Comparison of ENCODE assay signal across 20 cellular contexts in genomic region chrX:41889317-41890025, GRCh38. TPM values are rescaled to one million over a fixed set of nuclear protein-coding genes. Genes with fewer than 3 reads are reported as not detected.
DNase-seq lines count a peak whose midpoint lies in the region; ATAC-seq, FAIRE-seq and TF ChIP-seq lines count a peak whose summit lies in the region.
"Had no signal": no experiment of that assay in that cellular context is flagged by ENCODE, and none has a peak within 500 bp of the region (broad histone marks: within the 10 kb centered on the region; RNA-seq: fewer than 3 reads in every experiment).

No MANE protein-coding gene starts in this region.

- H3K4me3 ChIP-seq in fibroblast of lung (replicated peaks in 1 of 4; ENCODE audit: control extremely low read depth in 1 of 4, insufficient read depth in 1 of 4, low read depth in 3 of 4, low read length in 4 of 4) = no peak overlapping the region
- no peak overlapping the region for H3K4me3 ChIP-seq in small intestine (ENCODE audit: low read depth in 1 of 2, low read length in 2 of 2)
- H3K4me3 ChIP-seq: adrenal gland, lung, SK-N-MC, suprapubic skin had no signal

- no peaks in the 10 kb centered on the region for H3K79me2 ChIP-seq in fibroblast of lung (ENCODE audit: control insufficient read depth, insufficient read depth, low read length)

- no peak overlapping the region for H3K9ac ChIP-seq in fibroblast of lung (ENCODE audit: insufficient read depth, low read length)

- ATAC-seq in GM21737 (IDR thresholded peaks at IDR 0.05; ENCODE audit: unreplicated experiment) (no peak), GM21367 (IDR thresholded peaks at IDR 0.05; ENCODE audit: unreplicated experiment) (no peak)
- ATAC-seq: activated CD8-positive, alpha-beta T cell treated with anti-CD3 and anti-CD28 coated beads, Interleukin-2, amount 10 ng/mL, durations not matched to agents 7 days and 5 days; activated T-helper 17 cell treated with anti-CD3 and anti-CD28 coated beads, Interleukin-2, amount 50 U/mL, for 72 hours had no signal

- WGBS in small intestine, 3 donors = 13 to 28% (median 20%) methylated on average over 1 of the region's 1 CpG

- DNase-seq in HCEC 1CT = peak; percentile 34
- peak; percentile 10 for DNase-seq in RWPE1 (ENCODE audit: low spot score)
- DNase-seq in fibroblast of lung (ENCODE audit: low read depth in 2 of 2) = peak; percentile 55 to 60
- peak; percentile 28 for DNase-seq in small intestine
- DNase-seq in NCI-H2029 (lab: John Stamatoyannopoulos, UW) = no peak
- no peak for DNase-seq in dedifferentiated amniotic fluid mesenchymal stem cell (ENCODE audit: extremely low spot score)
- DNase-seq: activated CD8-positive, alpha-beta T cell treated with anti-CD3 and anti-CD28 coated beads, Interleukin-2, amount 10 ng/mL, durations not matched to agents 7 days and 5 days; adrenal gland; CD4-positive, CD25-positive, alpha-beta regulatory T cell; cortex of kidney; foreskin melanocyte; NCI-H1417 treated with DMSO at 0.1 percent for 48 hours; NCI-H345; nephron progenitor cell had no signal

- POLR2A ChIA-PET in RWPE1 (lab: Yijun Ruan, JAX; ENCODE audit: low non-redundant PET) = no interaction called here

- H3K27ac ChIP-seq in RWPE1 (no peak overlapping the region), fibroblast of lung (ENCODE audit: insufficient read depth, low read length) (no peak overlapping the region), small intestine (ENCODE audit: low read depth in 1 of 2, low read length in 1 of 2) (no peak overlapping the region)
- H3K27ac ChIP-seq: adrenal gland, SK-N-MC, suprapubic skin had no signal

- H3K4me1 ChIP-seq in fibroblast of lung (ENCODE audit: control insufficient read depth, extremely low read depth, insufficient read depth, low read length) (no peaks in the 10 kb centered on the region), small intestine (ENCODE audit: control insufficient read depth in 2 of 2, insufficient read depth in 1 of 2, low read depth in 1 of 2, low read length in 1 of 2) (no peaks in the 10 kb centered on the region)
- H3K4me1 ChIP-seq: adrenal gland had no signal

- H3K27me3 ChIP-seq in fibroblast of lung (ENCODE audit: control insufficient read depth, insufficient read depth, low read length) = no peaks in the 10 kb centered on the region
- peaks cover 0 to 1% of the 10 kb centered on the region in 2 donors for H3K27me3 ChIP-seq in small intestine (ENCODE audit: control insufficient read depth in 2 of 2, insufficient read depth in 2 of 2, low read length in 2 of 2)
- H3K27me3 ChIP-seq: adrenal gland, suprapubic skin had no signal

- FAIRE-seq in small intestine (lab: Jason Lieb, UNC) = no peak

- H3K4me2 ChIP-seq in fibroblast of lung (ENCODE audit: extremely low read depth, insufficient read depth, low read length) = no peak overlapping the region

- H3K9me3 ChIP-seq in fibroblast of lung (ENCODE audit: control insufficient read depth, insufficient read depth, low read depth, low read length) (no peaks in the 10 kb centered on the region), small intestine (ENCODE audit: control insufficient read depth, low read depth) (no peaks in the 10 kb centered on the region)
- H3K9me3 ChIP-seq: adrenal gland, suprapubic skin had no signal

- H2AFZ ChIP-seq in fibroblast of lung (ENCODE audit: low read length) = no peak overlapping the region

- no peak for TF ChIP-seq CTCF in RWPE1 (conservative IDR thresholded peaks at IDR 0.05; ENCODE audit: low read depth)
- TF ChIP-seq CTCF in fibroblast of lung (conservative IDR thresholded peaks at IDR 0.05 in 1 of 2, IDR thresholded peaks at IDR 0.05 in 1 of 2; ENCODE audit: low read depth in 1 of 2, low read length in 2 of 2) = no peak

- CTCF ChIA-PET in RWPE1 (lab: Yijun Ruan, JAX) = no interaction called here

- H3K36me3 ChIP-seq in fibroblast of lung (ENCODE audit: control insufficient read depth, insufficient read depth, low read length) = no peaks in the 10 kb centered on the region
- no peaks in the 10 kb centered on the region for H3K36me3 ChIP-seq in small intestine (ENCODE audit: control insufficient read depth in 2 of 2, insufficient read depth in 2 of 2, low read length in 2 of 2)
- H3K36me3 ChIP-seq: adrenal gland, suprapubic skin had no signal

- no peaks in the 10 kb centered on the region for H4K20me1 ChIP-seq in fibroblast of lung (ENCODE audit: control insufficient read depth, extremely low read depth, insufficient read depth, low read length)

RNA-seq across cellular contexts. Expression of gene CASK, which starts 33.9 kb away (rescaled TPM):
- total RNA-seq in fibroblast of lung = 57.0 and 78.3 TPM in 2 replicates
- 27.4 and 30.7 TPM in 2 replicates for polyA plus RNA-seq in fibroblast of lung
- polyA plus RNA-seq in fibroblast of lung (2012) = 16.8 and 18.5 TPM in 2 replicates
- polyA minus RNA-seq in fibroblast of lung (ENCODE audit: low replicate concordance) = 9.8 and 23.4 TPM in 2 replicates
- 10 to 100 TPM; 16.5 to 30.8 (median 19.5) TPM for polyA plus RNA-seq in small intestine

Comparison
In these comparisons a context has a peak if more than half of its experiments do, and no peak if none do; other contexts are left out.
1. DNase-seq: peak in HCEC 1CT (single experiment), RWPE1 (single experiment), fibroblast of lung (2 of 2) and small intestine (single experiment); none in NCI-H2029 (single experiment) and dedifferentiated amniotic fluid mesenchymal stem cell (single experiment).